14 cellular contexts compared by ENCODE assay signal in the genomic region with DNA sequence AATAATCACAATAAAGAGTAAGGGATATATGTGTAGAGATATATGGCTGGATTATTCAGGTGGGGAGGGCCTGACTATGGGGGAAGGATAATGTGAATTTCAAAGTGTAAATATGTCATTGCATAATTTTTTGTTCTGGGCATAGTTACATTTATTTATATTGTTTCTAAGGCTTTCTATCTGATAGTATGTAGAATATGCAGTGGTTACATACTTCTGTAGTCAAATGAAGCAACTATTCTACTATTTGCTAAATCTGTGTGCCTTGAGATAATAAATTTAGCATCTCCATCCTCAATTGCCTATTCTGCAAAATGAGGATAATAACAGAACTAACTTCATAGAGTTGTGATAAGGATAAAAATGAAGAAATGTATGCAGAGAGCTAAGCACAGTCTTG.
DNase-seq lines count a peak whose midpoint lies in the region; TF ChIP-seq lines count a peak whose summit lies in the region.
"Had no signal": no experiment of that assay in that cellular context is flagged by ENCODE, and none has a peak within 500 bp of the region (broad histone marks: within the 10 kb centered on the region; RNA-seq: fewer than 3 reads in every experiment).

No MANE protein-coding gene starts in this region.

- H3K27ac ChIP-seq in substantia nigra (ENCODE audit: low read depth, low read length, poor library complexity, severe bottlenecking) = no peak overlapping the region
- H3K27ac ChIP-seq: 22Rv1 had no signal

- no peak overlapping the region for H3K4me3 ChIP-seq in AG10803 (ENCODE audit: low read length)
- H3K4me3 ChIP-seq: GM23338 had no signal

- DNase-seq in AG10803 (ENCODE audit: low read depth) (peak; percentile 53), NCI-H69 (lab: John Stamatoyannopoulos, UW) (peak; percentile 62), fibroblast of peridontal ligament (ENCODE audit: extremely low read depth) (peak; percentile 25), NCI-H146 treated with DMSO at 0.1 percent for 48 hours (lab: John Stamatoyannopoulos, UW; ENCODE audit: unreplicated experiment) (no peak), NCI-H510A treated with DMSO at 0.1 percent for 48 hours (lab: John Stamatoyannopoulos, UW) (no peak), substantia nigra (lab: John Stamatoyannopoulos, UW) (no peak)
- DNase-seq: AML-193; C1 segment of cervical spinal cord; Calu3; CD4-positive, alpha-beta memory T cell; GF-D8; H9 had no signal

- TF ChIP-seq CTCF in AG10803 (conservative IDR thresholded peaks at IDR 0.05; ENCODE audit: low read length) = no peak

Comparison
In these comparisons a context has a peak if more than half of its experiments do, and no peak if none do; other contexts are left out.
1. DNase-seq: peak in AG10803 (single experiment), NCI-H69 (single experiment) and fibroblast of peridontal ligament (single experiment); none in NCI-H146 treated with DMSO at 0.1 percent for 48 hours (single experiment), NCI-H510A treated with DMSO at 0.1 percent for 48 hours (single experiment) and substantia nigra (0 of 49).